1 cellular context compared by ENCODE assay signal in genomic region chr1:155970531-155971167, GRCh38.
TF ChIP-seq lines count a peak whose summit lies in the region.

No MANE protein-coding gene starts in this region.

TF ChIP-seq in GM12878, 131 proteins besides CTCF, POLR2A, EP300 and RAD21:
- TF ChIP-seq ELK1 (IDR thresholded peaks at IDR 0.05; ENCODE audit: low read depth, low read length) (no peak), SUZ12 (IDR thresholded peaks at IDR 0.05; ENCODE audit: unreplicated experiment) (no peak), MLLT1 (IDR thresholded peaks at IDR 0.05) (0 out of 2 replicates have a peak, but pooled peaks have one; percentile 49), DPF2 (IDR thresholded peaks at IDR 0.05) (0 out of 2 replicates have a peak, but pooled peaks have one; percentile 80), NRF1 (conservative IDR thresholded peaks at IDR 0.05; ENCODE audit: low read depth, low read length) (no peak), ZNF24 (IDR thresholded peaks at IDR 0.05) (no peak), TCF12 (IDR thresholded peaks at IDR 0.05; ENCODE audit: low read depth, low read length) (peak; percentile 78), SPI1 (IDR thresholded peaks at IDR 0.05; ENCODE audit: borderline replicate concordance, insufficient read depth, low read depth, low read length) (peak; percentile 99), YBX1 (IDR thresholded peaks at IDR 0.05) (no peak), RAD51 (IDR thresholded peaks at IDR 0.05) (peak; percentile 60; the same call in 1 of the 2 replicates), CREM (IDR thresholded peaks at IDR 0.05; ENCODE audit: low read depth) (no peak), CEBPB (IDR thresholded peaks at IDR 0.05; ENCODE audit: borderline replicate concordance in 1 of 2, low read depth in 2 of 2, low read length in 2 of 2) (no peak), MXI1 (IDR thresholded peaks at IDR 0.05; ENCODE audit: low read depth, low read length) (peak; percentile 84), RELB (IDR thresholded peaks at IDR 0.05; ENCODE audit: low read depth) (peak; percentile 53; the same call in 1 of the 2 replicates), NR2F1 (conservative IDR thresholded peaks at IDR 0.05) (peak; percentile 84), IKZF2 (IDR thresholded peaks at IDR 0.05) (peak; percentile 46 to 69; a peak in 2 of 4 replicates), ZNF687 (IDR thresholded peaks at IDR 0.05) (peak; percentile 58), POLR2AphosphoS5 (IDR thresholded peaks at IDR 0.05; ENCODE audit: low read length) (no peak), IKZF1 (conservative IDR thresholded peaks at IDR 0.05) (peak; percentile 78), SMC3 (IDR thresholded peaks at IDR 0.05; ENCODE audit: borderline replicate concordance, low read length) (peak; percentile 7; the same call in 1 of the 2 replicates), BCL11A (IDR thresholded peaks at IDR 0.05; ENCODE audit: low read depth, low read length) (0 out of 2 replicates have a peak, but pooled peaks have one; percentile 34), USF1 (IDR thresholded peaks at IDR 0.05; ENCODE audit: borderline replicate concordance, extremely low read length, insufficient read depth, low read depth, low read length) (peak; percentile 16), BHLHE40 (IDR thresholded peaks at IDR 0.05; ENCODE audit: borderline replicate concordance in 1 of 2, low read depth in 2 of 2, low read length in 1 of 2) (peak; percentile 86 to 91), ESRRA (IDR thresholded peaks at IDR 0.05; ENCODE audit: low read length) (no peak), CBX3 (IDR thresholded peaks at IDR 0.05; ENCODE audit: borderline replicate concordance, low read depth) (no peak), NBN (IDR thresholded peaks at IDR 0.05) (peak; percentile 83), JUND (IDR thresholded peaks at IDR 0.05; ENCODE audit: low read depth, low read length) (no peak), CHD1 (IDR thresholded peaks at IDR 0.05; ENCODE audit: low read depth, low read length) (no peak), YY1 (IDR thresholded peaks at IDR 0.05; ENCODE audit: low read depth, low read length) (peak; percentile 79), CHD2 (IDR thresholded peaks at IDR 0.05; ENCODE audit: borderline replicate concordance, low read depth, low read length) (peak; percentile 78), HDGF (IDR thresholded peaks at IDR 0.05) (peak; percentile 97), SIN3A (IDR thresholded peaks at IDR 0.05; ENCODE audit: low read depth, low read length) (peak; percentile 84; the same call in 1 of the 2 replicates), STAT1 (conservative IDR thresholded peaks at IDR 0.05) (0 out of 2 replicates have a peak, but pooled peaks have one; percentile 26), BACH1 (IDR thresholded peaks at IDR 0.05; ENCODE audit: borderline replicate concordance) (peak; percentile 48; the same call in 1 of the 2 replicates), MAX (IDR thresholded peaks at IDR 0.05; ENCODE audit: low read depth, low read length) (peak; percentile 83; the same call in 1 of the 2 replicates), EED (IDR thresholded peaks at IDR 0.05; ENCODE audit: low read depth) (peak; percentile 71)
